14 cellular contexts compared by ENCODE assay signal in the genomic region with DNA sequence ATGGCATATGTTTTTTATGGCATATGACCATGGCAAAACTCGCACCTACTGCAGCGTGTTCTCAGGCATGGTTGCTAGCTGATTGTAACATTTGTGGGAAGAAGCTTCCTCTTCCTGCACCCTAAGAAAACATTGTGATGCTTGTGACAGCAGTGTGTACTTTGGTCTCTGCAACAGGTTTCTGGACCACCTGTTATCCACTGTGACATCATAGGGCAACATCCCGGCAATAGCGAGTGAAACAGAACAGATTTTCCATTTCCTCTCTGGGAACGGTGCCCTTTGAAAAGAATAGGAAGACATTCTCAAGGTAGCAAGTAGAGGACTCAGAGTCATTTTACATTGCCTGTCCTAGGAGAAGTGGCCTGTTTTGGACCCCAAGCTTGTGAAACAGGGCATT.
DNase-seq lines count a peak whose midpoint lies in the region; ATAC-seq, FAIRE-seq and TF ChIP-seq lines count a peak whose summit lies in the region.
"Had no signal": no experiment of that assay in that cellular context is flagged by ENCODE, and none has a peak within 500 bp of the region (broad histone marks: within the 10 kb centered on the region; RNA-seq: fewer than 3 reads in every experiment).

No MANE protein-coding gene starts in this region.

- H4K8ac ChIP-seq in H1 (ENCODE audit: extremely low read depth, insufficient read depth, low read length): no peak overlapping the region

- H3F3A ChIP-seq in GM23338 (replicated peaks; ENCODE audit: low read depth): no peaks in the 10 kb centered on the region

- no TSS peak for BruUV-seq in HepG2 (replicated peaks; lab: Mats Ljungman, UMichigan)

- no peaks in the 10 kb centered on the region for H3K36me3 Mint-ChIP-seq in GM23338 (ENCODE audit: low read depth)
- H3K36me3 Mint-ChIP-seq: CD4-positive, alpha-beta memory T cell had no signal

- H3K9ac ChIP-seq in H1 (replicated peaks in 1 of 4; ENCODE audit: extremely low read depth in 1 of 4, low read depth in 3 of 4, low read length in 3 of 4) (no peak overlapping the region), HepG2 (ENCODE audit: insufficient read depth, low read depth, low read length) (no peak overlapping the region)

- peak overlapping the region; percentile 22; the same call in 1 of the 2 replicates for H2BK20ac ChIP-seq in H1 (ENCODE audit: low read length)

- POLR2A ChIA-PET in HEK293 (lab: Yijun Ruan, JAX) (no interaction called here), H1 (lab: Charles Lee; ENCODE audit: partially characterized antibody) (no interaction called here), HepG2 (lab: Yijun Ruan, JAX) (no interaction called here)

- ATAC-seq in GM23338 (no peak), HepG2 (no peak)

- no peak overlapping the region for H4K91ac ChIP-seq in H1 (replicated peaks; ENCODE audit: insufficient read length, low read length)

- intact Hi-C loops in breast epithelium (cut with DNase I; ENCODE audit: low total_unique reads) (no loop called here), HepG2 (cut with micrococcal nuclease; ENCODE audit: unreplicated experiment) (no loop called here)

- H3K4me3 ChIP-seq in GM23338: no peak overlapping the region
- no peak overlapping the region for H3K4me3 ChIP-seq in HEK293 (ENCODE audit: low read depth, low read length)
- H3K4me3 ChIP-seq in H1 (ENCODE audit: extremely low read depth in 1 of 4, insufficient read depth in 2 of 4, low read depth in 3 of 4, low read length in 4 of 4): no peak overlapping the region
- H3K4me3 ChIP-seq in breast epithelium: no peak overlapping the region
- H3K4me3 ChIP-seq in HepG2 (replicated peaks in 1 of 3; ENCODE audit: insufficient read depth in 1 of 3, low read depth in 2 of 3, low read length in 3 of 3): no peak overlapping the region
- H3K4me3 ChIP-seq: HAP-1 had no signal

- no peak overlapping the region for H3K23ac ChIP-seq in H1 (ENCODE audit: insufficient read length)

- H3K27ac Mint-ChIP-seq in GM23338: no peak overlapping the region
- H3K27ac Mint-ChIP-seq: CD4-positive, alpha-beta memory T cell had no signal

- H2AFZ ChIP-seq in GM23338: peak overlapping the region; percentile 44; the same call in 1 of the 2 replicates
- H2AFZ ChIP-seq in H1 (ENCODE audit: low read length): no peak overlapping the region
- H2AFZ ChIP-seq in HepG2 (ENCODE audit: low read length): no peak overlapping the region

- no peak overlapping the region for H3K56ac ChIP-seq in H1 (replicated peaks; ENCODE audit: insufficient read length, low read depth, low read length)

- TF ChIP-seq CTCF in GM23338 (conservative IDR thresholded peaks at IDR 0.05; ENCODE audit: low read depth in 2 of 2) (no peak), HEK293 (tag by site-specific recombination; IDR thresholded peaks at IDR 0.05) (no peak), H1 (IDR thresholded peaks at IDR 0.05; ENCODE audit: control extremely low read depth in 1 of 3, insufficient read depth in 1 of 3, low read depth in 1 of 3, low read length in 3 of 3) (no peak), breast epithelium (IDR thresholded peaks at IDR 0.05) (no peak), HepG2 (CRISPR knock-in tag; IDR thresholded peaks at IDR 0.05) (no peak)

- no peak for TF ChIP-seq RAD21 in H1 (IDR thresholded peaks at IDR 0.05 in 1 of 2, conservative IDR thresholded peaks at IDR 0.05 in 1 of 2; ENCODE audit: low read depth in 2 of 2, low read length in 2 of 2)
- TF ChIP-seq RAD21 in HepG2 (CRISPR knock-in tag; IDR thresholded peaks at IDR 0.05): no peak

- peak overlapping the region; percentile 49 for H3K4me2 ChIP-seq in GM23338
- H3K4me2 ChIP-seq in H1 (ENCODE audit: insufficient read depth in 1 of 2, low read depth in 2 of 2, low read length in 2 of 2): no peak overlapping the region
- H3K4me2 ChIP-seq in HepG2 (ENCODE audit: low read depth, low read length): no peak overlapping the region

- H3K27me3 ChIP-seq in GM23338 (ENCODE audit: insufficient read depth): no peaks in the 10 kb centered on the region
- no peaks in the 10 kb centered on the region for H3K27me3 ChIP-seq in H1 (replicated peaks in 1 of 4; ENCODE audit: control insufficient read depth in 3 of 4, extremely low read depth in 1 of 4, insufficient read depth in 3 of 4, low read length in 3 of 4)
- no peaks in the 10 kb centered on the region for H3K27me3 ChIP-seq in breast epithelium
- H3K27me3 ChIP-seq in HepG2 (ENCODE audit: control insufficient read depth in 1 of 2, insufficient read depth in 2 of 2, low read length in 2 of 2): peaks cover 0 to 3% of the 10 kb centered on the region in 2 experiments; a peak in 1 of 5 replicates

- no peak overlapping the region for H2BK120ac ChIP-seq in H1 (replicated peaks; ENCODE audit: low read depth, low read length)

- no peak overlapping the region for H3K4me3 Mint-ChIP-seq in GM23338
- H3K4me3 Mint-ChIP-seq: CD4-positive, alpha-beta memory T cell had no signal

- H3K9me3 ChIP-seq in HEK293 (ENCODE audit: control insufficient read depth, insufficient read depth, low read depth, low read length): no peaks in the 10 kb centered on the region
- no peaks in the 10 kb centered on the region for H3K9me3 ChIP-seq in H1 (ENCODE audit: insufficient read depth in 2 of 2, low read depth in 1 of 2, low read length in 1 of 2)
- no peaks in the 10 kb centered on the region for H3K9me3 ChIP-seq in breast epithelium
- H3K9me3 ChIP-seq in HepG2 (ENCODE audit: low read length): no peaks in the 10 kb centered on the region
- H3K9me3 ChIP-seq: HAP-1 had no signal

- no peak overlapping the region for H3K14ac ChIP-seq in H1 (ENCODE audit: insufficient read length)

- H3K27ac ChIP-seq in GM23338 (ENCODE audit: low read depth): no peak overlapping the region
- no peak overlapping the region for H3K27ac ChIP-seq in HEK293 (ENCODE audit: extremely low read depth, low read depth, low read length)
- no peak overlapping the region for H3K27ac ChIP-seq in H1 (ENCODE audit: low read depth, low read length)
- H3K27ac ChIP-seq in breast epithelium: no peak overlapping the region
- H3K27ac ChIP-seq in HepG2 (ENCODE audit: extremely low read length, insufficient read depth, low read length): no peak overlapping the region

- no peak overlapping the region for H2AK5ac ChIP-seq in H1 (ENCODE audit: low read depth, low read length)

- H2BK5ac ChIP-seq in H1 (ENCODE audit: low read depth, low read length): no peak overlapping the region

- H3K36me3 ChIP-seq in GM23338 (ENCODE audit: insufficient read depth): no peaks in the 10 kb centered on the region
- no peaks in the 10 kb centered on the region for H3K36me3 ChIP-seq in HEK293 (ENCODE audit: control insufficient read depth in 2 of 2, insufficient read depth in 1 of 2, low read length in 2 of 2)
- H3K36me3 ChIP-seq in H1 (ENCODE audit: control insufficient read depth in 2 of 4, insufficient read depth in 4 of 4, low read length in 3 of 4): no peaks in the 10 kb centered on the region
- H3K36me3 ChIP-seq in breast epithelium: no peaks in the 10 kb centered on the region
- H3K36me3 ChIP-seq in HepG2 (replicated peaks in 1 of 2; ENCODE audit: control insufficient read depth in 1 of 2, insufficient read depth in 2 of 2, low read length in 2 of 2): no peaks in the 10 kb centered on the region
- H3K36me3 ChIP-seq: HAP-1 had no signal

- TF ChIP-seq EP300 in H1 (IDR thresholded peaks at IDR 0.05; ENCODE audit: borderline replicate concordance in 1 of 2, low read depth in 2 of 2, low read length in 2 of 2) (no peak), HepG2 (IDR thresholded peaks at IDR 0.05; ENCODE audit: low read depth in 2 of 2, low read length in 2 of 2) (no peak), HepG2 (CRISPR knock-in tag; IDR thresholded peaks at IDR 0.05; ENCODE audit: borderline replicate concordance) (no peak)

- peaks cover 43% of the 10 kb centered on the region for H3K4me1 Mint-ChIP-seq in GM23338
- H3K4me1 Mint-ChIP-seq: CD4-positive, alpha-beta memory T cell had no signal

- FAIRE-seq in H1 (lab: Jason Lieb, UNC) (no peak), HepG2 (lab: Jason Lieb, UNC) (no peak)
- FAIRE-seq: G401.6, GM12892 had no signal

- CTCF ChIA-PET in HEK293 (lab: Yijun Ruan, JAX): no interaction called here
- CTCF ChIA-PET in H1 (lab: Charles Lee; ENCODE audit: partially characterized antibody): no interaction called here
- CTCF ChIA-PET in HepG2 (lab: Yijun Ruan, JAX; ENCODE audit: low intra/inter-chr PET ratio, low total read pairs): no interaction called here

- H3K4me1 ChIP-seq in GM23338 (ENCODE audit: insufficient read depth): peaks cover 62% of the 10 kb centered on the region
- no peaks in the 10 kb centered on the region for H3K4me1 ChIP-seq in HEK293 (ENCODE audit: control insufficient read depth, insufficient read depth, low read length)
- H3K4me1 ChIP-seq in H1 (replicated peaks in 1 of 4; ENCODE audit: control insufficient read depth in 3 of 4, insufficient read depth in 4 of 4, low read length in 3 of 4): peaks cover 0 to 5% (median 2%) of the 10 kb centered on the region in 4 experiments; a peak in 3 of 7 replicates
- no peaks in the 10 kb centered on the region for H3K4me1 ChIP-seq in breast epithelium
- H3K4me1 ChIP-seq in HepG2 (ENCODE audit: insufficient read depth, low read length): no peaks in the 10 kb centered on the region
- H3K4me1 ChIP-seq: HAP-1 had no signal

- no peaks in the 10 kb centered on the region for H4K20me1 ChIP-seq in GM23338 (replicated peaks; ENCODE audit: insufficient read depth)
- no peaks in the 10 kb centered on the region for H4K20me1 ChIP-seq in H1 (replicated peaks in 1 of 2; ENCODE audit: control insufficient read depth in 1 of 2, insufficient read depth in 2 of 2, low read length in 2 of 2)
- H4K20me1 ChIP-seq in HepG2 (ENCODE audit: insufficient read depth, low read length): no peaks in the 10 kb centered on the region

- H3K18ac ChIP-seq in H1 (ENCODE audit: extremely low read depth, low read length): no peak overlapping the region

- no peaks in the 10 kb centered on the region for H3K79me1 ChIP-seq in H1 (ENCODE audit: low read depth, low read length)

- H3K27me3 Mint-ChIP-seq in GM23338 (ENCODE audit: insufficient read depth, low read depth, poor library complexity): peaks cover 4% of the 10 kb centered on the region
- H3K27me3 Mint-ChIP-seq: CD4-positive, alpha-beta memory T cell had no signal

- DNase-seq in GM23338 (ENCODE audit: low spot score): no peak
- DNase-seq in H1 (ENCODE audit: low read depth in 1 of 2, low spot score in 2 of 2): no peak
- no peak for DNase-seq in breast epithelium (ENCODE audit: low spot score in 2 of 2)
- DNase-seq in midbrain (lab: John Stamatoyannopoulos, UW): no peak
- no peak for DNase-seq in HepG2 (ENCODE audit: low spot score)
- DNase-seq: Calu3; CD4-positive, alpha-beta memory T cell; COR-L47; DMS53; DMS79 treated with DMSO at 0.1 percent for 48 hours had no signal

- H2BK12ac ChIP-seq in H1 (ENCODE audit: low read depth, low read length): no peak overlapping the region

- H3K9me2 ChIP-seq in GM23338 (ENCODE audit: insufficient read depth): peaks cover 7% of the 10 kb centered on the region

- WGBS in H1 (ENCODE audit: extremely low coverage in 1 of 2, insufficient coverage in 1 of 2, insufficient read length in 1 of 2, insufficient replicate concordance in 2 of 2, low coverage in 1 of 2, low lambda C conversion rate in 2 of 2, missing lambda C conversion rate in 1 of 2), 2 experiments: 93% methylated on average over 5 of the region's 5 CpGs; no CpG with 5 or more reads in 1 of the 2 experiments
- WGBS in HepG2 (ENCODE audit: low lambda C conversion rate): 0% methylated on average over 5 of the region's 5 CpGs

- H3K23me2 ChIP-seq in H1 (ENCODE audit: low read depth, low read length): no peaks in the 10 kb centered on the region

- no peaks in the 10 kb centered on the region for H3K79me2 ChIP-seq in GM23338 (replicated peaks; ENCODE audit: insufficient read depth)
- H3K79me2 ChIP-seq in H1 (ENCODE audit: control insufficient read depth in 1 of 2, insufficient read depth in 2 of 2, low read length in 2 of 2): no peaks in the 10 kb centered on the region
- no peaks in the 10 kb centered on the region for H3K79me2 ChIP-seq in HepG2 (ENCODE audit: insufficient read depth, low read length)

- TF ChIP-seq POLR2A in H1 (IDR thresholded peaks at IDR 0.05; ENCODE audit: control extremely low read depth in 1 of 2, low read depth in 2 of 2, low read length in 2 of 2) (no peak), breast epithelium (IDR thresholded peaks at IDR 0.05) (no peak), HepG2 (IDR thresholded peaks at IDR 0.05; ENCODE audit: insufficient read depth in 1 of 2, low read depth in 2 of 2, low read length in 2 of 2) (no peak)

- H3K9me3 Mint-ChIP-seq in GM23338: no peaks in the 10 kb centered on the region
- H3K9me3 Mint-ChIP-seq: CD4-positive, alpha-beta memory T cell had no signal

- H2BK15ac ChIP-seq in H1 (ENCODE audit: low read length): no peak overlapping the region

- no peak overlapping the region for H4K5ac ChIP-seq in H1 (ENCODE audit: insufficient read length, low read depth, low read length)

- in situ Hi-C loops in HepG2 (cut with HindIII; ENCODE audit: extremely low pct_ligation_motif_present, low pct_unique_long_range_greater_than_20kb): no loop called here

- H3K4ac ChIP-seq in H1 (replicated peaks; ENCODE audit: insufficient read length, low read depth, low read length): no peak overlapping the region
